Comparison of ENCODE assay signal across 13 cellular contexts in the genomic region with DNA sequence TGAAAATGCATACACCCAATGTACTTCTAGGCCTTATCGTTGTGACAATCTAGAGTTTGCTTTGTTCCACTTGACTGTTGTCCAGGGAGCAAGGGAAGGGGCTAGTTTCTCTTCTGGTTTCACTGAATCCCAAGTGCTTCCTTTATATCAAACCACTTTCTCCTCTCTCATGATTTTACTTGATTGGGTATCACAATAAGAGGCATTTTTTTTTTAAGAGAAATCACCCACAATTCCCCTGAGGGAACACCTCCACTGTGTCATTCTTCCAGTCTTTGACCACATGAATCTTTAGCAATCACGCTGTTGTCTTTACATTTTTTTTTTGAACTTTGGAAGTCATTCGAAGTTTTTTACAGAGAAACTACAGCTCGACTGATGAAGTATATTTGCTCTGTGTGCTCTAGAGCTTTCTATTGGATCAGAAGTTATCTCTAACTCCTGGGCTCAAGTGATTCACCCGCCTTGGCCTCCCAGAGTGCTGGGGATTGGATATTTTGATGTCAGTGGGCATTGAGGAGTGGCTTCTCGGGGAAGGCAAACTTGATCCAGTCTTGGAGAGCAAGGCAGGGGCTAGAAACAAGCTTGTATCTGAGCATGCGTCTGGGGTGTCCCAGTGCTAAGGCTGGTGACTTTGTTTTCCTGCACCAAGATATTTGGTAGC. TPM values are rescaled to one million over a fixed set of nuclear protein-coding genes. Genes with fewer than 3 reads are reported as not detected.
DNase-seq lines count a peak whose midpoint lies in the region; ATAC-seq and TF ChIP-seq lines count a peak whose summit lies in the region.
"Had no signal": no experiment of that assay in that cellular context is flagged by ENCODE, and none has a peak within 500 bp of the region (broad histone marks: within the 10 kb centered on the region; RNA-seq: fewer than 3 reads in every experiment).

No MANE protein-coding gene starts in this region.

- POLR2A ChIA-PET in activated CD4-positive, alpha-beta T cell treated with anti-CD3 and anti-CD28 coated beads for 36 hours (lab: Charles Lee): interaction anchor here (0.7 kb wide), 1 partner anchor 17 kb away, joined by 3 read pairs; no protein-coding TSS in a partner anchor

- intact Hi-C loops in activated CD4-positive, alpha-beta T cell treated with anti-CD3 and anti-CD28 coated beads for 36 hours (cut with DNase I, micrococcal nuclease): no loop called here
- intact Hi-C loops in body of pancreas (cut with DNase I) (loop anchor here (10.0 kb wide), 1 partner anchor 55 kb away; no protein-coding TSS in a partner anchor), testis (cut with DNase I; ENCODE audit: low total_unique reads) (no loop called here)

- no peaks in the 10 kb centered on the region for H3K9me2 ChIP-seq in MM.1S (replicated peaks; ENCODE audit: insufficient read depth, low read length)

- H3K79me2 ChIP-seq in MM.1S (ENCODE audit: low read length): no peaks in the 10 kb centered on the region

- H3K4me1 ChIP-seq in body of pancreas (peaks cover 65% of the 10 kb centered on the region), liver (ENCODE audit: control insufficient read depth in 4 of 4, insufficient read depth in 4 of 4, low read length in 3 of 4) (peaks cover 17 to 55% (median 39%) of the 10 kb centered on the region in 4 donors), upper lobe of left lung (peaks cover 10 to 60% (median 35%) of the 10 kb centered on the region in 4 donors), testis (peaks cover 10% of the 10 kb centered on the region), MM.1S (ENCODE audit: low read length) (no peaks in the 10 kb centered on the region)

- TF ChIP-seq POLR2A in body of pancreas (IDR thresholded peaks at IDR 0.05): peak in 2 of 3 donors; percentile 18 to 27
- TF ChIP-seq POLR2A in upper lobe of left lung (IDR thresholded peaks at IDR 0.05): no peak
- no peak for TF ChIP-seq POLR2A in testis (IDR thresholded peaks at IDR 0.05)

- no peaks in the 10 kb centered on the region for H3K9me3 ChIP-seq in body of pancreas
- no peaks in the 10 kb centered on the region for H3K9me3 ChIP-seq in liver (ENCODE audit: control insufficient read depth in 4 of 4, low read length in 3 of 4)
- no peaks in the 10 kb centered on the region for H3K9me3 ChIP-seq in upper lobe of left lung
- no peaks in the 10 kb centered on the region for H3K9me3 ChIP-seq in testis
- H3K9me3 ChIP-seq in MM.1S (replicated peaks; ENCODE audit: insufficient read depth, low read length): no peaks in the 10 kb centered on the region
- H3K9me3 ChIP-seq: ascending aorta, SJCRH30 had no signal

- ATAC-seq in activated CD4-positive, alpha-beta T cell treated with anti-CD3 and anti-CD28 coated beads for 36 hours: no peak
- ATAC-seq in body of pancreas (no peak), upper lobe of left lung (ENCODE audit: low FRiP score in 2 of 2) (no peak)
- ATAC-seq: esophagus mucosa had no signal

- H3F3A ChIP-seq in MM.1S (ENCODE audit: insufficient read depth, low read length): no peaks in the 10 kb centered on the region

- no peaks in the 10 kb centered on the region for H4K20me1 ChIP-seq in MM.1S (ENCODE audit: insufficient read depth, low read length)

- H3K27ac ChIP-seq in body of pancreas (peak overlapping the region; percentile 89 to 98 (median 96)), liver (ENCODE audit: low read depth in 1 of 2, low read length in 2 of 2) (peak overlapping the region; percentile 83 to 93), upper lobe of left lung (peak overlapping the region in 3 of 4 donors; percentile 23 to 75 (median 40)), testis (no peak overlapping the region), MM.1S (ENCODE audit: low read length) (no peak overlapping the region)
- H3K27ac ChIP-seq: ascending aorta, SJCRH30 had no signal

- WGBS in body of pancreas, 2 donors: 9 to 10% methylated on average over 7 of the region's 7 CpGs
- 18% methylated on average over 7 of the region's 7 CpGs for WGBS in liver
- 56 to 58% methylated on average over 7 of the region's 7 CpGs for WGBS in upper lobe of left lung, 2 donors
- WGBS in testis, 2 donors: 70 to 73% methylated on average over 7 of the region's 7 CpGs

- H3K4me3 Mint-ChIP-seq in activated CD4-positive, alpha-beta T cell treated with anti-CD3 and anti-CD28 coated beads for 36 hours: no peak overlapping the region

- H3K4me3 ChIP-seq in body of pancreas (no peak overlapping the region), liver (ENCODE audit: low read depth in 1 of 3, low read length in 3 of 3) (no peak overlapping the region), upper lobe of left lung (no peak overlapping the region), testis (no peak overlapping the region), MM.1S (ENCODE audit: low read length) (no peak overlapping the region)
- H3K4me3 ChIP-seq: ascending aorta, SJCRH30 had no signal

- no peak for TF ChIP-seq EP300 in upper lobe of left lung (IDR thresholded peaks at IDR 0.05)

- peaks cover 21% of the 10 kb centered on the region for H3K4me1 Mint-ChIP-seq in activated CD4-positive, alpha-beta T cell treated with anti-CD3 and anti-CD28 coated beads for 36 hours

- no peak overlapping the region for H2AFZ ChIP-seq in MM.1S (ENCODE audit: low read length)

- no peak for DNase-seq in activated CD4-positive, alpha-beta T cell treated with anti-CD3 and anti-CD28 coated beads for 36 hours
- no peak for DNase-seq in activated CD4-positive, alpha-beta T cell treated with anti-CD3 and anti-CD28 coated beads, Interleukin-2, amount 50 U/mL, for 48 hours
- DNase-seq in body of pancreas (peak in 3 of 4 donors; percentile 34 to 58 (median 47)), upper lobe of left lung (no peak), testis (no peak), MM.1S (no peak)
- DNase-seq in effector CD4-positive, alpha-beta T cell: no peak
- DNase-seq: naive B cell, NCI-H446 treated with DMSO at 0.1 percent for 48 hours, SJCRH30 had no signal

- H3K9ac ChIP-seq in liver (ENCODE audit: low read depth in 1 of 2, low read length in 2 of 2) (peak overlapping the region in 1 of 2 donors; percentile 79), MM.1S (ENCODE audit: low read length) (no peak overlapping the region)

- CTCF ChIA-PET in activated CD4-positive, alpha-beta T cell treated with anti-CD3 and anti-CD28 coated beads for 36 hours (lab: Charles Lee): interaction anchor here (1.0 kb wide), 1 partner anchor 61 kb away, joined by 5 read pairs; no protein-coding TSS in a partner anchor

- H3K27ac Mint-ChIP-seq in activated CD4-positive, alpha-beta T cell treated with anti-CD3 and anti-CD28 coated beads for 36 hours: peak overlapping the region; percentile 31

- H3K27me3 ChIP-seq in body of pancreas (no peaks in the 10 kb centered on the region), liver (ENCODE audit: control insufficient read depth in 4 of 4, insufficient read depth in 4 of 4, low read length in 3 of 4) (no peaks in the 10 kb centered on the region), upper lobe of left lung (peaks cover 0 to 20% (median 9%) of the 10 kb centered on the region in 4 donors), testis (peaks cover 3% of the 10 kb centered on the region), MM.1S (replicated peaks; ENCODE audit: insufficient read depth, low read length) (no peaks in the 10 kb centered on the region)
- H3K27me3 ChIP-seq: SJCRH30 had no signal

- peaks cover 22% of the 10 kb centered on the region for H3K27me3 Mint-ChIP-seq in activated CD4-positive, alpha-beta T cell treated with anti-CD3 and anti-CD28 coated beads for 36 hours

- H3K36me3 Mint-ChIP-seq in activated CD4-positive, alpha-beta T cell treated with anti-CD3 and anti-CD28 coated beads for 36 hours (ENCODE audit: low read depth): no peaks in the 10 kb centered on the region
- H3K36me3 Mint-ChIP-seq: naive B cell had no signal

- H3K9me3 Mint-ChIP-seq in activated CD4-positive, alpha-beta T cell treated with anti-CD3 and anti-CD28 coated beads for 36 hours (ENCODE audit: low read depth): no peaks in the 10 kb centered on the region

- TF ChIP-seq CTCF in body of pancreas (IDR thresholded peaks at IDR 0.05): no peak
- no peak for TF ChIP-seq CTCF in liver (IDR thresholded peaks at IDR 0.05; ENCODE audit: low read depth, low read length, missing input control)
- TF ChIP-seq CTCF in upper lobe of left lung (IDR thresholded peaks at IDR 0.05): no peak
- no peak for TF ChIP-seq CTCF in testis (IDR thresholded peaks at IDR 0.05)
- no peak for TF ChIP-seq CTCF in MM.1S (IDR thresholded peaks at IDR 0.05; ENCODE audit: low read length)

- H3K36me3 ChIP-seq in body of pancreas (replicated peaks in 1 of 2; ENCODE audit: insufficient read depth in 1 of 2, low read depth in 2 of 2): no peaks in the 10 kb centered on the region
- H3K36me3 ChIP-seq in liver (ENCODE audit: control insufficient read depth in 4 of 4, insufficient read depth in 3 of 4, low read depth in 1 of 4, low read length in 3 of 4): no peaks in the 10 kb centered on the region
- no peaks in the 10 kb centered on the region for H3K36me3 ChIP-seq in upper lobe of left lung
- no peaks in the 10 kb centered on the region for H3K36me3 ChIP-seq in testis (ENCODE audit: low read depth, missing control alignments)
- H3K36me3 ChIP-seq in MM.1S (replicated peaks; ENCODE audit: insufficient read depth, low read length): no peaks in the 10 kb centered on the region
- H3K36me3 ChIP-seq: ascending aorta, SJCRH30 had no signal

- H3K4me2 ChIP-seq in MM.1S (ENCODE audit: low read depth, low read length): no peak overlapping the region

- TF ChIP-seq RAD21 in liver (IDR thresholded peaks at IDR 0.05): peak in 1 of 2 donors; percentile 21

TF ChIP-seq in liver, 16 proteins besides CTCF, POLR2A, EP300 and RAD21 (continues in another document):
- TF ChIP-seq HNF4G (IDR thresholded peaks at IDR 0.05) (no peak), RXRA (IDR thresholded peaks at IDR 0.05) (peak in 1 of 2 donors; percentile 71), HNF4A (conservative IDR thresholded peaks at IDR 0.05) (peak; percentile 74 to 86), TAF1 (conservative IDR thresholded peaks at IDR 0.05) (no peak), FOXA2 (IDR thresholded peaks at IDR 0.05) (peak; percentile 15)
- TF ChIP-seq, protein P1, sequence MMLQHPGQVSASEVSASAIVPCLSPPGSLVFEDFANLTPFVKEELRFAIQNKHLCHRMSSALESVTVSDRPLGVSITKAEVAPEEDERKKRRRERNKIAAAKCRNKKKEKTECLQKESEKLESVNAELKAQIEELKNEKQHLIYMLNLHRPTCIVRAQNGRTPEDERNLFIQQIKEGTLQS (IDR thresholded peaks at IDR 0.05): no peak
- TF ChIP-seq, protein P2, sequence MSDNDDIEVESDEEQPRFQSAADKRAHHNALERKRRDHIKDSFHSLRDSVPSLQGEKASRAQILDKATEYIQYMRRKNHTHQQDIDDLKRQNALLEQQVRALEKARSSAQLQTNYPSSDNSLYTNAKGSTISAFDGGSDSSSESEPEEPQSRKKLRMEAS (IDR thresholded peaks at IDR 0.05): peak; percentile 50

RNA-seq across cellular contexts. Expression of a gene that starts 3.0 kb away (rescaled TPM):
- total RNA-seq in activated CD4-positive, alpha-beta T cell treated with anti-CD3 and anti-CD28 coated beads for 36 hours: 1 to 10 TPM; 4.5 to 9.1 TPM
- 100 to 1,000 TPM in 1 of 2 donors, 10 to 100 TPM in 1; 95.3 to 107 TPM for total RNA-seq in body of pancreas
- total RNA-seq in liver: 10 to 100 TPM; 63.3 to 69.3 TPM
- 10 to 100 TPM; 21.8 to 37.2 TPM for polyA plus RNA-seq in liver
- total RNA-seq in upper lobe of left lung: 100 to 1,000 TPM in 5 of 6 donors, 10 to 100 TPM in 1; 99.5 to 174 (median 132) TPM
- total RNA-seq in testis: 1 to 10 TPM in 1 of 2 donors, under 1 TPM in 1; 0.94 to 2.1 TPM
- polyA plus RNA-seq in testis (ENCODE audit: insufficient read depth, low read depth, low replicate concordance): 5.5 TPM
- total RNA-seq: ascending aorta, SJCRH30 had no signal

Comparison
In these comparisons a context has a peak if more than half of its experiments do, and no peak if none do; other contexts are left out.
1. DNase-seq: peak in body of pancreas (3 of 4); none in activated CD4-positive, alpha-beta T cell treated with anti-CD3 and anti-CD28 coated beads for 36 hours (single experiment), activated CD4-positive, alpha-beta T cell treated with anti-CD3 and anti-CD28 coated beads, Interleukin-2, amount 50 U/mL, for 48 hours (0 of 2), upper lobe of left lung (0 of 2), testis (single experiment), effector CD4-positive, alpha-beta T cell (single experiment) and MM.1S (single experiment).
2. H3K27ac ChIP-seq: peak in body of pancreas (4 of 4), liver (2 of 2) and upper lobe of left lung (3 of 4); none in testis (0 of 2) and MM.1S (single experiment).
3. POLR2A ChIP-seq: peak in body of pancreas (2 of 3); none in upper lobe of left lung (0 of 4) and testis (single experiment).
4. RNA of a gene that starts 3.0 kb away (total RNA-seq): 99.5 to 174 TPM in upper lobe of left lung, 95.3 to 107 TPM in body of pancreas and 63.3 to 69.3 TPM in liver; 4.5 to 9.1 TPM in activated CD4-positive, alpha-beta T cell treated with anti-CD3 and anti-CD28 coated beads for 36 hours and 0.94 to 2.1 TPM in testis; every median in the first group is over 4 times any median in the second.